8 cellular contexts compared by ENCODE assay signal in the genomic region with DNA sequence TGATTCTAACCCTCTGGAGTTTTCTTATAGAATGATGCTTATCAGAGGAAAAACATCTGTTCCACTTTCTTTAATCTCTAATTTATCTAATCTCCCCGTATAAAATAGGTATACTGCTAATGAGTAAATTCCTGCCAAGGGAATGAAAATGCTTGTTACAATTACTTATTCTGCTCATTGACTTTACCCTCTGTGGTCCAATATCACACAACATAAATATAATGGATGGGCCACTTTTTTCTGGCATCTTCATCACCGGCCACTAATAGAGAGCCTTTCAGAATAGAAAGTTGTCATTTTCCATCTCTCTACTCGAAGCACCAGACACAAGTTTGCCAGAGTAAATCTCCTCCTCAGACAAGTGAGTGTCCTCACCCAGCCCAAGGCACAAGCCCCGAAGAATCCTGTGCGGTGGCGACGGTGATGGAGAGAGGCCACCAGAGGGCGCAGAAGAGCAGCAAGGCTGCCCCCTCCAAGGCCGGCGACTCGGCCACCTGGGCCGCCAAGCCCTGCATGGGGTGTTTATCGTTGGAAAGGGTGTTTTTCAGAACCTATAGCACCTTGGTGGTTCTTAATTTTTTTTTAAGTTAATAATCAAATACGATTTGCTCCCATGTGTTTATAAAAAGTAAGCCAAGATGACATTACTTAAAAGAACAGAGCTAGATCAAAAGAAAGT.
A peak's percentile ranks its signal among the peaks of the same experiment; 100 is the strongest.
DNase-seq lines count a peak whose midpoint lies in the region; ATAC-seq lines count a peak whose summit lies in the region.

No MANE protein-coding gene starts in this region.

- peak; percentile 97 for ATAC-seq in GM18867 (IDR thresholded peaks at IDR 0.05; ENCODE audit: unreplicated experiment)
- ATAC-seq in HG03097 (IDR thresholded peaks at IDR 0.05; ENCODE audit: low FRiP score, unreplicated experiment) = peak; percentile 89
- peak; percentile 85 to 90 for ATAC-seq in activated CD4-positive, CD25-positive, alpha-beta regulatory T cell treated with anti-CD3 and anti-CD28 coated beads, Interleukin-2, amount 50 U/mL, for 24 hours

- DNase-seq in ACHN = peak; percentile 53
- DNase-seq in NCI-H2196 (lab: John Stamatoyannopoulos, UW; ENCODE audit: unreplicated experiment) = peak; percentile 63
- DNase-seq in central memory CD4-positive, alpha-beta T cell = peak; percentile 54
- peak; percentile 65 for DNase-seq in kidney tubule cell (ENCODE audit: low spot score)
- peak; percentile 77 to 84 for DNase-seq in stimulated activated CD4-positive, alpha-beta T cell treated with anti-CD3 and anti-CD28 coated beads, Interleukin-2, amount 100 ng/mL, for 48 hours

- in situ Hi-C loops in ACHN (cut with HindIII; ENCODE audit: low pct_ligation_motif_present, low pct_unique_long_range_greater_than_20kb, low sequenced_read_pairs) = no loop called here

Comparison
In these comparisons a context has a peak if more than half of its experiments do, and no peak if none do; other contexts are left out.
1. Peak in every context shown above with its lines: DNase-seq and ATAC-seq.